8 cellular contexts compared by ENCODE assay signal in genomic region chr11:95790933-95791247, GRCh38. TPM values are rescaled to one million over a fixed set of nuclear protein-coding genes. Genes with fewer than 3 reads are reported as not detected.
DNase-seq lines count a peak whose midpoint lies in the region; ATAC-seq and TF ChIP-seq lines count a peak whose summit lies in the region.

No MANE protein-coding gene starts in this region.

- no peaks in the 10 kb centered on the region for H3K9me3 Mint-ChIP-seq in activated naive CD4-positive, alpha-beta T cell treated with anti-CD3 and anti-CD28 coated beads, Interleukin-2, amount 50 U/mL, for 24 hours
- peaks cover 6% of the 10 kb centered on the region for H3K9me3 Mint-ChIP-seq in glutamatergic neuron (ENCODE audit: unreplicated experiment)

- H3K4me3 ChIP-seq in thoracic aorta = peak overlapping the region; percentile 82

- peaks cover 9% of the 10 kb centered on the region for H3K36me3 Mint-ChIP-seq in activated naive CD4-positive, alpha-beta T cell treated with anti-CD3 and anti-CD28 coated beads, Interleukin-2, amount 50 U/mL, for 24 hours
- H3K36me3 Mint-ChIP-seq in glutamatergic neuron (ENCODE audit: unreplicated experiment) = no peaks in the 10 kb centered on the region

- peaks cover 5 to 28% of the 10 kb centered on the region in 2 donors for H3K4me1 ChIP-seq in thoracic aorta (ENCODE audit: control insufficient read depth in 1 of 2, low read depth in 2 of 2)

- in situ Hi-C loops in KBM-7 (cut with MboI; ENCODE audit: low pct_unique_long_range_greater_than_20kb, low sequenced_read_pairs) = no loop called here

- TF ChIP-seq CTCF in glutamatergic neuron (IDR thresholded peaks at IDR 0.05; ENCODE audit: partially characterized antibody, unreplicated experiment) = no peak
- no peak for TF ChIP-seq CTCF in thoracic aorta (IDR thresholded peaks at IDR 0.05)

- H3K27ac ChIP-seq in thoracic aorta = peak overlapping the region; percentile 98 to 99

- peaks cover 67% of the 10 kb centered on the region for H3K4me1 Mint-ChIP-seq in activated naive CD4-positive, alpha-beta T cell treated with anti-CD3 and anti-CD28 coated beads, Interleukin-2, amount 50 U/mL, for 24 hours
- peaks cover 25% of the 10 kb centered on the region for H3K4me1 Mint-ChIP-seq in glutamatergic neuron (ENCODE audit: low read depth, unreplicated experiment)

- H3K27ac Mint-ChIP-seq in activated naive CD4-positive, alpha-beta T cell treated with anti-CD3 and anti-CD28 coated beads, Interleukin-2, amount 50 U/mL, for 24 hours = peak overlapping the region; percentile 100
- H3K27ac Mint-ChIP-seq in glutamatergic neuron (ENCODE audit: unreplicated experiment) = peak overlapping the region; percentile 81

- peak; percentile 19 for TF ChIP-seq POLR2A in GM15510 (IDR thresholded peaks at IDR 0.05; ENCODE audit: borderline replicate concordance, extremely low read depth, insufficient read length)

- peak; percentile 68 for DNase-seq in KBM-7
- peak; percentile 49 for DNase-seq in RPMI7951 (ENCODE audit: low read depth)
- peak; percentile 62 for DNase-seq in glutamatergic neuron
- DNase-seq in occipital lobe (lab: John Stamatoyannopoulos, UW) = peak; percentile 53
- peak; percentile 30 for DNase-seq in thoracic aorta (ENCODE audit: low spot score)

- H3K27me3 Mint-ChIP-seq in activated naive CD4-positive, alpha-beta T cell treated with anti-CD3 and anti-CD28 coated beads, Interleukin-2, amount 50 U/mL, for 24 hours = no peaks in the 10 kb centered on the region
- H3K27me3 Mint-ChIP-seq in glutamatergic neuron (ENCODE audit: unreplicated experiment) = peaks cover 2% of the 10 kb centered on the region

- H3K9me3 ChIP-seq in thoracic aorta = no peaks in the 10 kb centered on the region

- H3K36me3 ChIP-seq in thoracic aorta = peaks cover 11% of the 10 kb centered on the region

- ATAC-seq in thoracic aorta (ENCODE audit: insufficient number of reproducible peaks, low FRiP score, low read depth) (no peak), HG03108 (IDR thresholded peaks at IDR 0.05; ENCODE audit: unreplicated experiment) (no peak)

- peak overlapping the region; percentile 100 for H3K4me3 Mint-ChIP-seq in activated naive CD4-positive, alpha-beta T cell treated with anti-CD3 and anti-CD28 coated beads, Interleukin-2, amount 50 U/mL, for 24 hours
- peak overlapping the region; percentile 90 for H3K4me3 Mint-ChIP-seq in glutamatergic neuron (ENCODE audit: unreplicated experiment)

- no peaks in the 10 kb centered on the region for H3K27me3 ChIP-seq in thoracic aorta (replicated peaks; ENCODE audit: insufficient read depth)

RNA-seq across cellular contexts. Expression of gene CEP57, which starts 0.6 kb away (rescaled TPM):
- 51.1 and 58.3 TPM in 2 replicates for total RNA-seq in RPMI7951 (2014; rRNA removed; shearing (Covaris generic))
- total RNA-seq in glutamatergic neuron (ENCODE audit: unreplicated experiment) (52.1 TPM), occipital lobe (117 TPM), thoracic aorta (10 to 100 TPM; 23.6 to 26.3 TPM)

RNA-seq across cellular contexts. Expression of gene FAM76B, which starts 1.3 kb away (rescaled TPM):
- 21.4 and 31.0 TPM in 2 replicates for total RNA-seq in RPMI7951 (2014; rRNA removed; shearing (Covaris generic))
- total RNA-seq in glutamatergic neuron (ENCODE audit: unreplicated experiment) (33.9 TPM), occipital lobe (73.0 TPM), thoracic aorta (10 to 100 TPM; 21.6 to 49.3 TPM)
